ENCODE assay signal across 9 cellular contexts in genomic region chrX:109847257-109848187, GRCh38.
DNase-seq lines count a peak whose midpoint lies in the region; TF ChIP-seq lines count a peak whose summit lies in the region.
"Had no signal": no experiment of that assay in that cellular context is flagged by ENCODE, and none has a peak within 500 bp of the region (broad histone marks: within the 10 kb centered on the region; RNA-seq: fewer than 3 reads in every experiment).

No MANE protein-coding gene starts in this region.

- no peak overlapping the region; the same call in 1 of the 2 replicates for H3K4me3 ChIP-seq in AG10803 (ENCODE audit: low read length)
- H3K4me3 ChIP-seq in choroid plexus epithelial cell (ENCODE audit: low read depth, low read length) = no peak overlapping the region
- H3K4me3 ChIP-seq: ovary had no signal

- DNase-seq in AG10803 (ENCODE audit: low read depth) = peak; percentile 95
- DNase-seq in KBM-7 = peak; percentile 44
- peak; percentile 71 for DNase-seq in choroid plexus epithelial cell (ENCODE audit: low read depth)
- no peak for DNase-seq in nephron progenitor cell
- no peak for DNase-seq in NK-92 treated with Interleukin-12 subunit alpha and Interleukin-12 subunit beta, amount 100 ng/mL, for 24 hours (lab: John Stamatoyannopoulos, UW)
- DNase-seq in ACHN = no peak
- DNase-seq in stimulated activated naive CD4-positive, alpha-beta T cell treated with Interleukin-2 at 50 U/mL for 16 hours (lab: John Stamatoyannopoulos, UW) = no peak
- DNase-seq in NCI-H1048 (lab: John Stamatoyannopoulos, UW) = no peak

- peak overlapping the region; percentile 92 for H3K27ac Mint-ChIP-seq in nephron progenitor cell

- H3K9me3 Mint-ChIP-seq in nephron progenitor cell = no peaks in the 10 kb centered on the region

- TF ChIP-seq CTCF in AG10803 (conservative IDR thresholded peaks at IDR 0.05; ENCODE audit: low read length) (no peak), choroid plexus epithelial cell (conservative IDR thresholded peaks at IDR 0.05; ENCODE audit: low read depth, low read length) (no peak), nephron progenitor cell (IDR thresholded peaks at IDR 0.05) (no peak)

- H3K27me3 Mint-ChIP-seq in nephron progenitor cell (ENCODE audit: low read depth, poor library complexity) = no peaks in the 10 kb centered on the region

- in situ Hi-C loops in KBM-7 (cut with MboI; ENCODE audit: low pct_unique_long_range_greater_than_20kb, low sequenced_read_pairs) (no loop called here), ACHN (cut with HindIII; ENCODE audit: low pct_ligation_motif_present, low pct_unique_long_range_greater_than_20kb, low sequenced_read_pairs) (no loop called here)

- H3K36me3 Mint-ChIP-seq in nephron progenitor cell (ENCODE audit: low read depth) = no peaks in the 10 kb centered on the region

- no peak overlapping the region for H3K4me3 Mint-ChIP-seq in nephron progenitor cell

- H3K4me1 Mint-ChIP-seq in nephron progenitor cell = peaks cover 90% of the 10 kb centered on the region

Comparison
In these comparisons a context has a peak if more than half of its experiments do, and no peak if none do; other contexts are left out.
1. DNase-seq: peak in AG10803 (single experiment), KBM-7 (single experiment) and choroid plexus epithelial cell (single experiment); none in nephron progenitor cell (single experiment), NK-92 treated with Interleukin-12 subunit alpha and Interleukin-12 subunit beta, amount 100 ng/mL, for 24 hours (single experiment), ACHN (single experiment), stimulated activated naive CD4-positive, alpha-beta T cell treated with Interleukin-2 at 50 U/mL for 16 hours (single experiment) and NCI-H1048 (single experiment).